36 cellular contexts compared by ENCODE assay signal in the genomic region with DNA sequence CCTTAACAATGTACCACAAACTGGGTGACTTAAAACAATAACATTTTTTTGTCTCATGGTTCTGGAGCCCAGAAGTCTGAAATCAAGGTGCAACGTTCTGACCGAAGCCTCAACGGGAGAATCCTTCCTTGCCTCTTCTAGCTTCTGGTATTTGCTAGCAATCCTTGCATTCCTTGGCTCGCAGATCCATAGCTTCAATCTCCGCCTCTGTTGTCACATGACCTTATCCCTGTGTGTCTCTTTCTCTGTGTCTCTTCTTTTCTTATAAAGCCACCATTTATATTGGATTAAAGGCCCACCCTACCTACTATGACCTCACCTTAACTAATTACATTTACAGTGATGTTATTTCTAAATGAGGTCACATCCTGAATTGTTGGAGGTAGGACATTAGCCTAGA. TPM values are rescaled to one million over a fixed set of nuclear protein-coding genes. Genes with fewer than 3 reads are reported as not detected.
"Had no signal": no experiment of that assay in that cellular context is flagged by ENCODE, and none has a peak within 500 bp of the region (broad histone marks: within the 10 kb centered on the region; RNA-seq: fewer than 3 reads in every experiment).

No MANE protein-coding gene starts in this region.

- H3K36me3 ChIP-seq: brain microvascular endothelial cell, Peyer's patch, SJSA1 had no signal

- H3K27ac Mint-ChIP-seq: activated CD8-positive, alpha-beta T cell treated with anti-CD3 and anti-CD28 coated beads for 36 hours; activated naive CD8-positive, alpha-beta T cell treated with anti-CD3 and anti-CD28 coated beads for 36 hours; activated T-cell treated with anti-CD3 and anti-CD28 coated beads, Interleukin-2, amount 50 U/mL, for 72 hours; activated T-helper 17 cell treated with anti-CD3 and anti-CD28 coated beads, Interleukin-2, amount 50 U/mL, for 72 hours; T-helper 1 cell treated with Interleukin-12 subunit alpha and Interleukin-12 subunit beta and Interleukin-4 antibody, amounts not matched to agents 30 μg/mL and 1 μg/mL, for 36 hours; T-helper 2 cell treated with Interferon-gamma antibody and Interleukin-4, amounts not matched to agents 5 μg/mL and 100 μg/mL, for 36 hours had no signal

- H3K4me2 ChIP-seq: SK-N-SH had no signal

- DNase-seq: activated CD4-positive, alpha-beta T cell treated with anti-CD3 and anti-CD28 coated beads for 4 hours; activated CD4-positive, alpha-beta T cell treated with anti-CD3 and anti-CD28 coated beads, Interleukin-2, amount 50 U/mL, for 4 hours; activated CD8-positive, alpha-beta T cell treated with anti-CD3 and anti-CD28 coated beads for 36 hours; activated effector memory CD4-positive, alpha-beta T cell treated with anti-CD3 and anti-CD28 coated beads, Interleukin-2, amount 50 U/mL, for 16 hours; activated naive CD4-positive, alpha-beta T cell; activated naive CD4-positive, alpha-beta T cell treated with anti-CD3 and anti-CD28 coated beads, Interleukin-2, amount 50 U/mL, for 16 hours; activated naive CD8-positive, alpha-beta T cell treated with anti-CD3 and anti-CD28 coated beads for 36 hours; activated T-cell treated with anti-CD3 and anti-CD28 coated beads, Interleukin-2, amount 50 U/mL, for 1 hour; activated T-cell treated with anti-CD3 and anti-CD28 coated beads, Interleukin-2, amount 50 U/mL, for 72 hours; amniotic stem cell; aorta; brain microvascular endothelial cell; central memory CD4-positive, alpha-beta T cell; MM.1S; MV-4-11; NCI-H1092; NCI-H1436 treated with DMSO at 0.1 percent for 48 hours; NCI-H1694 treated with DMSO at 0.1 percent for 48 hours; NCI-H2029; NCI-H345; NCI-H524 treated with DMSO at 0.1 percent for 48 hours; NCI-H748 treated with DMSO at 0.1 percent for 48 hours; NK-92 treated with Interleukin-12 subunit alpha and Interleukin-12 subunit beta, amount 100 ng/mL, for 24 hours; PC-3; Peyer's patch; RPMI8226; SHP77 treated with DMSO at 0.1 percent for 48 hours; SK-N-SH had no signal

- H3K4me1 Mint-ChIP-seq: activated naive CD8-positive, alpha-beta T cell treated with anti-CD3 and anti-CD28 coated beads for 36 hours; activated T-helper 17 cell treated with anti-CD3 and anti-CD28 coated beads, Interleukin-2, amount 50 U/mL, for 72 hours had no signal

- H3K27me3 Mint-ChIP-seq: activated CD8-positive, alpha-beta T cell treated with anti-CD3 and anti-CD28 coated beads for 36 hours had no signal

- H3K4me3 Mint-ChIP-seq: activated CD8-positive, alpha-beta T cell treated with anti-CD3 and anti-CD28 coated beads for 36 hours; activated naive CD8-positive, alpha-beta T cell treated with anti-CD3 and anti-CD28 coated beads for 36 hours; activated T-cell treated with anti-CD3 and anti-CD28 coated beads, Interleukin-2, amount 50 U/mL, for 72 hours; activated T-helper 17 cell treated with anti-CD3 and anti-CD28 coated beads, Interleukin-2, amount 50 U/mL, for 72 hours; T-helper 1 cell treated with Interleukin-12 subunit alpha and Interleukin-12 subunit beta and Interleukin-4 antibody, amounts not matched to agents 30 μg/mL and 1 μg/mL, for 36 hours; T-helper 2 cell treated with Interferon-gamma antibody and Interleukin-4, amounts not matched to agents 5 μg/mL and 100 μg/mL, for 36 hours had no signal

- H3K27me3 ChIP-seq: brain microvascular endothelial cell, Peyer's patch, SJSA1 had no signal

- H3K36me3 Mint-ChIP-seq: activated naive CD8-positive, alpha-beta T cell treated with anti-CD3 and anti-CD28 coated beads for 36 hours had no signal

- H3K9me3 ChIP-seq: Peyer's patch, SJSA1, SK-N-SH had no signal

- ATAC-seq: activated CD4-positive, CD25-positive, alpha-beta regulatory T cell treated with anti-CD3 and anti-CD28 coated beads, Interleukin-2, amount 50 U/mL, for 24 hours; activated CD8-positive, alpha-beta T cell treated with anti-CD3 and anti-CD28 coated beads for 36 hours; activated T-cell treated with anti-CD3 and anti-CD28 coated beads, Interleukin-2, amount 50 U/mL, for 72 hours; activated T-helper 17 cell treated with anti-CD3 and anti-CD28 coated beads, Interleukin-2, amount 50 U/mL, for 72 hours; PC-3 had no signal

- H3K4me3 ChIP-seq: Peyer's patch, SJSA1 had no signal

- H3K9ac ChIP-seq: SK-N-SH had no signal

- H3K9me3 Mint-ChIP-seq: activated CD8-positive, alpha-beta T cell treated with anti-CD3 and anti-CD28 coated beads for 36 hours; activated naive CD8-positive, alpha-beta T cell treated with anti-CD3 and anti-CD28 coated beads for 36 hours; activated T-cell treated with anti-CD3 and anti-CD28 coated beads, Interleukin-2, amount 50 U/mL, for 72 hours; activated T-helper 17 cell treated with anti-CD3 and anti-CD28 coated beads, Interleukin-2, amount 50 U/mL, for 72 hours; T-helper 1 cell treated with Interleukin-12 subunit alpha and Interleukin-12 subunit beta and Interleukin-4 antibody, amounts not matched to agents 30 μg/mL and 1 μg/mL, for 36 hours; T-helper 2 cell treated with Interferon-gamma antibody and Interleukin-4, amounts not matched to agents 5 μg/mL and 100 μg/mL, for 36 hours had no signal

- FAIRE-seq: TTC549 had no signal

- H3K27ac ChIP-seq: brain microvascular endothelial cell, Peyer's patch, SJSA1 had no signal

- H3K4me1 ChIP-seq: Peyer's patch, SJSA1 had no signal

RNA-seq across cellular contexts. Expression of a gene that starts 37.2 kb away (rescaled TPM):
- total RNA-seq: LHCN-M2, NCI-H460, PC-3 had no signal
